ENCODE assay signal across 8 cellular contexts in the genomic region with DNA sequence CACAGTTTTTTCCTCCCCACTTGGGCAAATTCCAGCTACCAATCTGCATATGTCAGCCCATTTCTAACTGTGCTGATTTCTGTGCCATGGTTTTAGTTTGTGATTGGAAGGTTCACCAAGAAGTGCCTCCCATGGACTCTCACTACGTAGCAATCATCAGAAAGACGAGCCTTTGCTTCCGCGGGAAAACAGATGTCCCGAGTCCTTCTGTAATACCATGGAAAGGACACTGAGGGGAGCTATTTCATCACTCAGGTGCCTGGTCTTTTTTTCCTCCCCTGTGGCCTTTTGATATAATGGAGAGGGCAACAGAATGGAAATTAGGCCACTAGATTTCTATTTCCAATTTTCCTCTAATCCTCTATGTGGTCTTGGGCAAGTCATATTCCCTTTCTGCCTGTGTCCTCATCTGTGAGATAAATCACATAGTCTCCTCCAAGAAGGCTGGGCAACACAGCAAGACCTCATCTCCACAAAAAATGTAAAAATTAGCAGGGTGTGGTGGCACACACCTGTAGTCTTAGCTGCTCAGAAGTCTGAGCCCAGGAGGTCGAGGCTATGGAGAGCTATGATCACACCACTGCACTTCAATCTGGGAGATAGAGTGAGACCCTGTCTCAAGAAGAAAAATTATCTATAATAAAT. TPM values are rescaled to one million over a fixed set of nuclear protein-coding genes. Genes with fewer than 3 reads are reported as not detected.
DNase-seq lines count a peak whose midpoint lies in the region; ATAC-seq, FAIRE-seq and TF ChIP-seq lines count a peak whose summit lies in the region.

No MANE protein-coding gene starts in this region.

- peak; percentile 71 for TF ChIP-seq RAD21 in IMR-90 (IDR thresholded peaks at IDR 0.05; ENCODE audit: low read length)

- no TSS peak for BruUV-seq in IMR-90 (replicated peaks; lab: Mats Ljungman, UMichigan)

- H3K4me1 Mint-ChIP-seq in brain: peaks cover 11% of the 10 kb centered on the region

- H3K4me3 ChIP-seq in IMR-90 (ENCODE audit: insufficient read depth, low read depth, low read length) (no peak overlapping the region), thyroid gland (replicated peaks in 1 of 3) (no peak overlapping the region)

- H4K20me1 ChIP-seq in IMR-90 (ENCODE audit: insufficient read depth, low read length): no peaks in the 10 kb centered on the region

- no peak overlapping the region for H4K5ac ChIP-seq in IMR-90 (ENCODE audit: low read depth, low read length)

- in situ Hi-C loops in IMR-90 (cut with MboI; ENCODE audit: low sequenced_read_pairs): no loop called here

- no peaks in the 10 kb centered on the region for H3K36me3 ChIP-seq in IMR-90 (ENCODE audit: control insufficient read depth, insufficient read depth, low read length)
- no peaks in the 10 kb centered on the region for H3K36me3 ChIP-seq in thyroid gland

- no peak overlapping the region for H3K14ac ChIP-seq in IMR-90 (replicated peaks; ENCODE audit: low read depth, low read length)

- no peak overlapping the region for H2AK5ac ChIP-seq in IMR-90 (ENCODE audit: low read depth, low read length)

- no peak overlapping the region for H4K8ac ChIP-seq in IMR-90 (ENCODE audit: low read depth in 2 of 2, low read length in 2 of 2)

- WGBS in IMR-90 (ENCODE audit: extremely low coverage in 2 of 2, insufficient read length in 1 of 2), 2 experiments: no CpG with 5 or more reads among the region's 6 CpGs
- 3 to 7% methylated on average over 6 of the region's 6 CpGs for WGBS in thyroid gland, 2 donors

- H3K4me1 ChIP-seq in IMR-90 (ENCODE audit: control insufficient read depth, insufficient read depth, low read length): no peaks in the 10 kb centered on the region
- no peaks in the 10 kb centered on the region for H3K4me1 ChIP-seq in thyroid gland

- H3K23ac ChIP-seq in IMR-90 (ENCODE audit: low read depth, low read length): no peak overlapping the region

- TF ChIP-seq CTCF in IMR-90 (conservative IDR thresholded peaks at IDR 0.05; ENCODE audit: low read depth, low read length) (peak; percentile 58), brain (conservative IDR thresholded peaks at IDR 0.05) (peak; percentile 78 to 92), thyroid gland (IDR thresholded peaks at IDR 0.05) (peak; percentile 27 to 95 (median 84))

- H3K27ac Mint-ChIP-seq in brain: peak overlapping the region in 2 of 5 experiments; percentile 28 to 40

- H3K4me2 ChIP-seq in IMR-90 (ENCODE audit: low read depth, low read length): no peak overlapping the region

- H3K56ac ChIP-seq in IMR-90 (ENCODE audit: extremely low read depth, insufficient read depth, low read length): no peak overlapping the region

- no peaks in the 10 kb centered on the region for H3K9me1 ChIP-seq in IMR-90 (ENCODE audit: insufficient read depth, low read length)

- H3K18ac ChIP-seq in IMR-90 (ENCODE audit: low read depth, low read length): no peak overlapping the region

- FAIRE-seq in islet of Langerhans (lab: Jason Lieb, UNC): peak; percentile 95

- no peaks in the 10 kb centered on the region for H3K79me1 ChIP-seq in IMR-90 (ENCODE audit: low read depth in 1 of 2, low read length in 2 of 2)

- peaks cover 69% of the 10 kb centered on the region for H3K36me3 Mint-ChIP-seq in brain

- H3K27ac ChIP-seq in IMR-90 (ENCODE audit: insufficient read depth, low read length) (no peak overlapping the region), thyroid gland (no peak overlapping the region)

- H2BK15ac ChIP-seq in IMR-90 (ENCODE audit: low read depth, low read length): no peak overlapping the region

- H2BK120ac ChIP-seq in IMR-90 (ENCODE audit: low read depth, low read length): no peak overlapping the region

- intact Hi-C loops in IMR-90 (cut with micrococcal nuclease) (no loop called here), thyroid gland (cut with DNase I) (loop anchor here (5.0 kb wide), 1 partner anchor 90 kb away; no protein-coding TSS in a partner anchor)

- ATAC-seq in IMR-90 (ENCODE audit: low read depth) (no peak; the same call in 1 of the 2 replicates), HG03159 (IDR thresholded peaks at IDR 0.05; ENCODE audit: unreplicated experiment) (no peak)

- dilution Hi-C loops in IMR-90 (cut with HindIII; ENCODE audit: low sequenced_read_pairs, unreplicated experiment): no loop called here

- H3K9me3 Mint-ChIP-seq in brain: peaks cover 3 to 27% (median 17%) of the 10 kb centered on the region in 5 experiments

- no peak overlapping the region for H2AK9ac ChIP-seq in IMR-90 (replicated peaks; ENCODE audit: low read depth, low read length, poor library complexity)

- H3K9ac ChIP-seq in IMR-90 (ENCODE audit: low read depth, low read length): no peak overlapping the region

- no peak overlapping the region for H2BK20ac ChIP-seq in IMR-90 (ENCODE audit: low read depth, low read length)

- H3K9me3 ChIP-seq in IMR-90 (ENCODE audit: control insufficient read depth, insufficient read depth, low read length): peaks cover 2% of the 10 kb centered on the region
- no peaks in the 10 kb centered on the region for H3K9me3 ChIP-seq in thyroid gland

- POLR2A ChIA-PET in IMR-90 (lab: Charles Lee; ENCODE audit: unreplicated experiment): interaction anchor here (1.0 kb wide), 1 partner anchor 19 kb away, joined by 3 read pairs; no protein-coding TSS in a partner anchor

- no peak overlapping the region for H2BK5ac ChIP-seq in IMR-90 (ENCODE audit: low read depth, low read length, poor library complexity, severe bottlenecking)

- DNase-seq in DMS153 treated with DMSO at 0.1 percent for 48 hours (lab: John Stamatoyannopoulos, UW; ENCODE audit: unreplicated experiment): peak; percentile 97
- DNase-seq in IMR-90: peak; percentile 43
- DNase-seq in NCI-H774 (lab: John Stamatoyannopoulos, UW): peak; percentile 79
- DNase-seq in thyroid gland: peak; percentile 20 to 29
- DNase-seq in dedifferentiated amniotic fluid mesenchymal stem cell (ENCODE audit: extremely low spot score): no peak

- H3K27me3 ChIP-seq in IMR-90 (ENCODE audit: control insufficient read depth, insufficient read depth, low read length): peaks cover 12% of the 10 kb centered on the region
- H3K27me3 ChIP-seq in thyroid gland: no peaks in the 10 kb centered on the region

- no peak overlapping the region for H2AFZ ChIP-seq in IMR-90 (replicated peaks; ENCODE audit: low read length, poor library complexity)

- H4K91ac ChIP-seq in IMR-90 (ENCODE audit: insufficient read depth, low read depth, low read length): no peak overlapping the region

- CTCF ChIA-PET in IMR-90 (lab: Yijun Ruan, JAX): interaction anchor here (0.6 to 1.2 kb wide), 3 partner anchors 81 to 127 kb away, joined by 3 read pairs; no protein-coding TSS in a partner anchor

- H3K4me3 Mint-ChIP-seq in brain: no peak overlapping the region

- H3K4ac ChIP-seq in IMR-90 (ENCODE audit: low read depth, low read length): no peak overlapping the region

- H3K27me3 Mint-ChIP-seq in brain: peaks cover 8% of the 10 kb centered on the region

- TF ChIP-seq POLR2A in IMR-90 (IDR thresholded peaks at IDR 0.05; ENCODE audit: low read depth, low read length) (no peak), thyroid gland (IDR thresholded peaks at IDR 0.05) (no peak)

TF ChIP-seq in IMR-90, 13 proteins besides CTCF, POLR2A, EP300 and RAD21:
- TF ChIP-seq NFE2L2 (IDR thresholded peaks at IDR 0.05; ENCODE audit: low read depth, low read length): no peak
- TF ChIP-seq SMC3 (IDR thresholded peaks at IDR 0.05; ENCODE audit: low read depth, low read length): peak; percentile 68

RNA-seq across cellular contexts. Expression of gene LEMD1, which starts 24.8 kb away (rescaled TPM):
- total RNA-seq in IMR-90 (2012; rRNA removed) (not detected in 2 replicates), thyroid gland (1 to 10 TPM in 3 of 4 donors, under 1 TPM in 1; 0.67 to 7.3 (median 6.0) TPM)
- polyA plus RNA-seq in IMR-90 (2012; rRNA removed) (not detected in 2 replicates), brain (ENCODE audit: insufficient read depth, low read depth, low replicate concordance) (not detected)
- polyA plus RNA-seq in IMR-90 (2012; cell fraction: cytosol; rRNA removed): not detected in 2 replicates
- not detected in 2 replicates for polyA plus RNA-seq in IMR-90 (2012; cell fraction: nucleus; rRNA removed; ENCODE audit: low replicate concordance)

RNA-seq across cellular contexts. Expression of gene KLHDC8A, which starts 40.4 kb away (rescaled TPM):
- not detected in 2 replicates for total RNA-seq in IMR-90 (2012; rRNA removed)
- polyA plus RNA-seq in IMR-90 (2012; rRNA removed): not detected in 2 replicates
- 0.01 TPM in 1 of 2 replicates, not detected in the other for polyA plus RNA-seq in IMR-90 (2012; cell fraction: cytosol; rRNA removed)
- 0.02 TPM in 1 of 2 replicates, not detected in the other for polyA plus RNA-seq in IMR-90 (2012; cell fraction: nucleus; rRNA removed; ENCODE audit: low replicate concordance)
- 11.4 TPM for polyA plus RNA-seq in brain (ENCODE audit: insufficient read depth, low read depth, low replicate concordance)
- total RNA-seq in thyroid gland: 1 to 10 TPM; 1.1 to 2.0 (median 1.5) TPM

RNA-seq across cellular contexts. Expression of gene BLACAT1, which starts 58.8 kb away (rescaled TPM):
- under 0.01 TPM in 1 of 2 replicates, not detected in the other for total RNA-seq in IMR-90 (2012; rRNA removed)
- 0.03 and 0.05 TPM in 2 replicates for polyA plus RNA-seq in IMR-90 (2012; rRNA removed)
- 0.01 and 0.03 TPM in 2 replicates for polyA plus RNA-seq in IMR-90 (2012; cell fraction: cytosol; rRNA removed)
- polyA plus RNA-seq in IMR-90 (2012; cell fraction: nucleus; rRNA removed; ENCODE audit: low replicate concordance): 0.14 and 0.34 TPM in 2 replicates
- 0.10 TPM for polyA plus RNA-seq in brain (ENCODE audit: insufficient read depth, low read depth, low replicate concordance)
- total RNA-seq in thyroid gland: 1 to 10 TPM; 2.3 to 4.2 (median 3.2) TPM
